ENCODE assay signal across 11 cellular contexts in genomic region chr22:30291334-30291892, GRCh38. TPM values are rescaled to one million over a fixed set of nuclear protein-coding genes. Genes with fewer than 3 reads are reported as not detected.
DNase-seq lines count a peak whose midpoint lies in the region; ATAC-seq and TF ChIP-seq lines count a peak whose summit lies in the region.
"Had no signal": no experiment of that assay in that cellular context is flagged by ENCODE, and none has a peak within 500 bp of the region (broad histone marks: within the 10 kb centered on the region; RNA-seq: fewer than 3 reads in every experiment).

No MANE protein-coding gene starts in this region.

- ATAC-seq in upper lobe of right lung (no peak), GM21360 (IDR thresholded peaks at IDR 0.05; ENCODE audit: unreplicated experiment) (no peak), GM21515 (IDR thresholded peaks at IDR 0.05; ENCODE audit: unreplicated experiment) (no peak)

- no CpG with 5 or more reads among the region's 9 CpGs for WGBS in neuronal stem cell (ENCODE audit: extremely low coverage in 2 of 2, insufficient read length in 2 of 2, insufficient replicate concordance in 1 of 2), 2 donors

- H2BK5ac ChIP-seq in neuronal stem cell (ENCODE audit: low read length) = peak overlapping the region; percentile 4

- H3K36me3 ChIP-seq in neuronal stem cell (replicated peaks in 1 of 2; ENCODE audit: control insufficient read depth in 2 of 2, insufficient read depth in 2 of 2, low read length in 2 of 2) (peaks cover 9 to 14% of the 10 kb centered on the region in 2 donors), upper lobe of right lung (peaks cover 47% of the 10 kb centered on the region)

- H3K4me3 ChIP-seq in coronary artery = peak overlapping the region; percentile 95
- H3K4me3 ChIP-seq in neuronal stem cell (ENCODE audit: low read length in 2 of 2) = no peak overlapping the region
- H3K4me3 ChIP-seq in upper lobe of right lung = no peak overlapping the region

- H3K27ac ChIP-seq in coronary artery (peak overlapping the region; percentile 80 to 95), neuronal stem cell (replicated peaks; ENCODE audit: low read length) (no peak overlapping the region), upper lobe of right lung (peak overlapping the region; percentile 92)

- no peak overlapping the region for H2BK12ac ChIP-seq in neuronal stem cell (ENCODE audit: low read length)

- H3K4me1 ChIP-seq in neuronal stem cell (ENCODE audit: control insufficient read depth in 2 of 2, insufficient read depth in 1 of 2, low read depth in 1 of 2, low read length in 2 of 2) = peaks cover 15 to 18% of the 10 kb centered on the region in 2 donors
- peaks cover 41% of the 10 kb centered on the region for H3K4me1 ChIP-seq in upper lobe of right lung

- peaks cover 2% of the 10 kb centered on the region for H3K79me1 ChIP-seq in neuronal stem cell (ENCODE audit: low read depth, low read length)

- H3K23ac ChIP-seq in neuronal stem cell (ENCODE audit: low read depth, low read length, poor library complexity) = peak overlapping the region; percentile 27

- DNase-seq in activated naive CD8-positive, alpha-beta T cell treated with anti-CD3 and anti-CD28 coated beads for 36 hours = no peak
- DNase-seq in coronary artery (ENCODE audit: low spot score) (no peak), neuronal stem cell (ENCODE audit: low spot score) (no peak), upper lobe of right lung (no peak), NCI-H510A treated with DMSO at 0.1 percent for 48 hours (lab: John Stamatoyannopoulos, UW) (no peak)
- DNase-seq: activated CD4-positive, CD25-positive, alpha-beta regulatory T cell treated with anti-CD3 and anti-CD28 coated beads, Interleukin-2, amount 50 U/mL, for 72 hours; MV-4-11 had no signal

- H3K4me1 Mint-ChIP-seq in activated naive CD8-positive, alpha-beta T cell (ENCODE audit: low read depth) = peaks cover 44% of the 10 kb centered on the region
- H3K4me1 Mint-ChIP-seq in activated naive CD8-positive, alpha-beta T cell treated with anti-CD3 and anti-CD28 coated beads for 36 hours = peaks cover 40% of the 10 kb centered on the region

- H2BK15ac ChIP-seq in neuronal stem cell (ENCODE audit: low read length) = no peak overlapping the region

- no peaks in the 10 kb centered on the region for H3K9me3 ChIP-seq in neuronal stem cell (replicated peaks in 1 of 2; ENCODE audit: control insufficient read depth in 2 of 2, insufficient read depth in 1 of 2, low read depth in 1 of 2, low read length in 2 of 2)
- H3K9me3 ChIP-seq in upper lobe of right lung = no peaks in the 10 kb centered on the region

- peak overlapping the region; percentile 53 for H2AK5ac ChIP-seq in neuronal stem cell (ENCODE audit: low read depth, low read length)

- H3K18ac ChIP-seq in neuronal stem cell (ENCODE audit: low read length) = no peak overlapping the region

- no peak overlapping the region for H3K9ac ChIP-seq in neuronal stem cell (ENCODE audit: low read depth, low read length, poor library complexity)

- no peaks in the 10 kb centered on the region for H3K36me3 Mint-ChIP-seq in activated naive CD8-positive, alpha-beta T cell
- H3K36me3 Mint-ChIP-seq in activated naive CD8-positive, alpha-beta T cell treated with anti-CD3 and anti-CD28 coated beads for 36 hours = no peaks in the 10 kb centered on the region

- H3K27me3 Mint-ChIP-seq in activated naive CD8-positive, alpha-beta T cell = no peaks in the 10 kb centered on the region
- H3K27me3 Mint-ChIP-seq in activated naive CD8-positive, alpha-beta T cell treated with anti-CD3 and anti-CD28 coated beads for 36 hours = no peaks in the 10 kb centered on the region

- no peaks in the 10 kb centered on the region for H3K9me3 Mint-ChIP-seq in activated naive CD8-positive, alpha-beta T cell (ENCODE audit: low read depth)
- no peaks in the 10 kb centered on the region for H3K9me3 Mint-ChIP-seq in activated naive CD8-positive, alpha-beta T cell treated with anti-CD3 and anti-CD28 coated beads for 36 hours

- H4K8ac ChIP-seq in neuronal stem cell (ENCODE audit: low read depth, low read length) = no peak overlapping the region

- no peak overlapping the region for H3K14ac ChIP-seq in neuronal stem cell (ENCODE audit: low read length)

- no peak overlapping the region for H2AFZ ChIP-seq in neuronal stem cell (ENCODE audit: low read length)

- intact Hi-C loops in upper lobe of right lung (cut with DNase I) = no loop called here

- TF ChIP-seq CTCF in coronary artery (IDR thresholded peaks at IDR 0.05) (no peak), upper lobe of right lung (IDR thresholded peaks at IDR 0.05) (no peak)

- H3K27me3 ChIP-seq in neuronal stem cell (ENCODE audit: control insufficient read depth in 3 of 3, insufficient read depth in 3 of 3, low read depth in 1 of 3, low read length in 3 of 3) (peaks cover 0 to 6% (median 0%) of the 10 kb centered on the region in 3 experiments), upper lobe of right lung (no peaks in the 10 kb centered on the region)

- H3K4ac ChIP-seq in neuronal stem cell (ENCODE audit: low read length) = no peak overlapping the region

- no peak overlapping the region for H2BK120ac ChIP-seq in neuronal stem cell (ENCODE audit: low read depth, low read length)

- no peak overlapping the region for H4K91ac ChIP-seq in neuronal stem cell (ENCODE audit: low read depth, low read length, poor library complexity)

- no peak overlapping the region for H3K4me3 Mint-ChIP-seq in activated naive CD8-positive, alpha-beta T cell
- H3K4me3 Mint-ChIP-seq in activated naive CD8-positive, alpha-beta T cell treated with anti-CD3 and anti-CD28 coated beads for 36 hours = no peak overlapping the region

- no peak overlapping the region for H3K4me2 ChIP-seq in neuronal stem cell (ENCODE audit: insufficient read depth, low read length, poor library complexity, severe bottlenecking)

- peak overlapping the region; percentile 75 for H3K27ac Mint-ChIP-seq in activated naive CD8-positive, alpha-beta T cell
- H3K27ac Mint-ChIP-seq in activated naive CD8-positive, alpha-beta T cell treated with anti-CD3 and anti-CD28 coated beads for 36 hours = no peak overlapping the region

RNA-seq across cellular contexts. Expression of gene CASTOR1, which starts 2.1 kb away (rescaled TPM):
- 1 to 10 TPM; 2.8 to 3.5 TPM for total RNA-seq in activated naive CD8-positive, alpha-beta T cell treated with anti-CD3 and anti-CD28 coated beads for 36 hours
- polyA plus RNA-seq in neuronal stem cell (2013, experiment 1 of 2) = 13.2 TPM
- polyA plus RNA-seq in neuronal stem cell (2013, experiment 2 of 2) = 14.0 TPM
- total RNA-seq in upper lobe of right lung = 15.9 TPM

RNA-seq across cellular contexts. Expression of gene OSM, which starts 24.8 kb away (rescaled TPM):
- total RNA-seq in activated naive CD8-positive, alpha-beta T cell treated with anti-CD3 and anti-CD28 coated beads for 36 hours = 10 to 100 TPM; 47.9 to 50.7 TPM
- 0.01 TPM for polyA plus RNA-seq in neuronal stem cell (2013, experiment 1 of 2)
- 0.04 TPM for polyA plus RNA-seq in neuronal stem cell (2013, experiment 2 of 2)
- total RNA-seq in upper lobe of right lung = 1.6 TPM
- polyA plus RNA-seq: BJ had no signal

RNA-seq across cellular contexts. Expression of gene TBC1D10A, which starts 35.3 kb away (rescaled TPM):
- total RNA-seq in activated naive CD8-positive, alpha-beta T cell treated with anti-CD3 and anti-CD28 coated beads for 36 hours = 10 to 100 TPM; 13.0 to 14.4 TPM
- 4.9 TPM for polyA plus RNA-seq in neuronal stem cell (2013, experiment 1 of 2)
- 4.8 TPM for polyA plus RNA-seq in neuronal stem cell (2013, experiment 2 of 2)
- 29.6 TPM for total RNA-seq in upper lobe of right lung

RNA-seq across cellular contexts. Expression of gene LIF, which starts 44.9 kb away (rescaled TPM):
- total RNA-seq in activated naive CD8-positive, alpha-beta T cell treated with anti-CD3 and anti-CD28 coated beads for 36 hours = 100 to 1,000 TPM; 282 to 288 TPM
- polyA plus RNA-seq in neuronal stem cell (2013, experiment 1 of 2) = 1.4 TPM
- 1.4 TPM for polyA plus RNA-seq in neuronal stem cell (2013, experiment 2 of 2)
- total RNA-seq in upper lobe of right lung = 6.9 TPM

Comparison
In these comparisons a context has a peak if more than half of its experiments do, and no peak if none do; other contexts are left out.
1. RNA of gene OSM, which starts 24.8 kb away (total RNA-seq): 47.9 to 50.7 TPM in activated naive CD8-positive, alpha-beta T cell treated with anti-CD3 and anti-CD28 coated beads for 36 hours; 1.6 TPM in upper lobe of right lung (single experiment); every median in the first group is over 10 times any median in the second.